8 cellular contexts compared by ENCODE assay signal in genomic region chr2:231605607-231606091, GRCh38. TPM values are rescaled to one million over a fixed set of nuclear protein-coding genes. Genes with fewer than 3 reads are reported as not detected.
A peak's percentile ranks its signal among the peaks of the same experiment; 100 is the strongest.
DNase-seq lines count a peak whose midpoint lies in the region; ATAC-seq, FAIRE-seq and TF ChIP-seq lines count a peak whose summit lies in the region.

No MANE protein-coding gene starts in this region.

- peaks cover 10% of the 10 kb centered on the region for H3K9me1 ChIP-seq in IMR-90 (ENCODE audit: insufficient read depth, low read length)

- peak overlapping the region; percentile 96 to 97 for H3K27ac ChIP-seq in A549
- no peak overlapping the region for H3K27ac ChIP-seq in IMR-90 (ENCODE audit: insufficient read depth, low read length)
- peak overlapping the region; percentile 95 for H3K27ac ChIP-seq in colonic mucosa
- H3K27ac ChIP-seq in naive thymus-derived CD4-positive, alpha-beta T cell (ENCODE audit: low read depth, low read length): no peak overlapping the region

- H3K27me3 ChIP-seq in IMR-90 (ENCODE audit: control insufficient read depth, insufficient read depth, low read length): no peaks in the 10 kb centered on the region
- H3K27me3 ChIP-seq in colonic mucosa: no peaks in the 10 kb centered on the region
- H3K27me3 ChIP-seq in naive thymus-derived CD4-positive, alpha-beta T cell (ENCODE audit: control insufficient read depth in 2 of 2, insufficient read depth in 2 of 2, low read length in 2 of 2): no peaks in the 10 kb centered on the region

- H3K56ac ChIP-seq in IMR-90 (ENCODE audit: extremely low read depth, insufficient read depth, low read length): no peak overlapping the region

- dilution Hi-C loops in IMR-90 (cut with HindIII; ENCODE audit: low sequenced_read_pairs, unreplicated experiment): no loop called here

- FAIRE-seq in A549 (lab: Jason Lieb, UNC): no peak

- TF ChIP-seq EP300 in A549 (IDR thresholded peaks at IDR 0.05): no peak

- POLR2A ChIA-PET in A549 (lab: Yijun Ruan, JAX): interaction anchor here (1.0 to 2.3 kb wide), 7 partner anchors 8 to 141 kb away, joined by 3 to 16 read pairs (median 8); partner anchors contain the start of gene NCL
- POLR2A ChIA-PET in IMR-90 (lab: Charles Lee; ENCODE audit: unreplicated experiment): interaction anchor here (0.6 kb wide), 1 partner anchor 475 kb away, joined by 3 read pairs; no protein-coding TSS in a partner anchor
- POLR2A ChIA-PET in naive thymus-derived CD4-positive, alpha-beta T cell (lab: Charles Lee): interaction anchor here (0.9 to 2.3 kb wide), 2 partner anchors 8 to 109 kb away, joined by 3 to 4 read pairs; no protein-coding TSS in a partner anchor

- H2BK120ac ChIP-seq in IMR-90 (ENCODE audit: low read depth, low read length): no peak overlapping the region

- H3K18ac ChIP-seq in IMR-90 (ENCODE audit: low read depth, low read length): no peak overlapping the region

- BruUV-seq in IMR-90 (replicated peaks; lab: Mats Ljungman, UMichigan): no TSS peak

- TF ChIP-seq POLR2A in A549 (IDR thresholded peaks at IDR 0.05; ENCODE audit: low read length) (no peak), IMR-90 (IDR thresholded peaks at IDR 0.05; ENCODE audit: low read depth, low read length) (no peak), GM18505 (IDR thresholded peaks at IDR 0.05; ENCODE audit: borderline replicate concordance, extremely low read depth, insufficient read depth, insufficient read length) (no peak)

- no peak overlapping the region for H4K91ac ChIP-seq in IMR-90 (ENCODE audit: insufficient read depth, low read depth, low read length)

- peak overlapping the region; percentile 17 for H2AK9ac ChIP-seq in IMR-90 (replicated peaks; ENCODE audit: low read depth, low read length, poor library complexity)

- no peak overlapping the region for H3K9ac ChIP-seq in IMR-90 (ENCODE audit: low read depth, low read length)
- peak overlapping the region; percentile 71 to 81 for H3K9ac ChIP-seq in colonic mucosa (ENCODE audit: low read depth in 2 of 2, low read length in 2 of 2)

- H3K36me3 ChIP-seq in IMR-90 (ENCODE audit: control insufficient read depth, insufficient read depth, low read length) (no peaks in the 10 kb centered on the region), colonic mucosa (no peaks in the 10 kb centered on the region)
- no peaks in the 10 kb centered on the region for H3K36me3 ChIP-seq in naive thymus-derived CD4-positive, alpha-beta T cell (ENCODE audit: control insufficient read depth in 2 of 3, insufficient read depth in 3 of 3, low read length in 3 of 3)

- TF ChIP-seq CTCF in A549 (IDR thresholded peaks at IDR 0.05) (no peak), IMR-90 (conservative IDR thresholded peaks at IDR 0.05; ENCODE audit: low read depth, low read length) (no peak), colonic mucosa (IDR thresholded peaks at IDR 0.05) (no peak)

- DNase-seq in A549 (ENCODE audit: low read depth in 1 of 2, low spot score in 1 of 2) (no peak), IMR-90 (no peak), colonic mucosa (peak; percentile 29), GDM1 (lab: John Stamatoyannopoulos, UW) (no peak)
- no peak for DNase-seq in naive thymus-derived CD4-positive, alpha-beta T cell

- H3K27me3 Mint-ChIP-seq in naive thymus-derived CD4-positive, alpha-beta T cell: peaks cover 0 to 9% (median 0%) of the 10 kb centered on the region in 5 donors

- H2BK15ac ChIP-seq in IMR-90 (ENCODE audit: low read depth, low read length): no peak overlapping the region

- H3K4me2 ChIP-seq in A549 (peak overlapping the region; percentile 100), IMR-90 (ENCODE audit: low read depth, low read length) (no peak overlapping the region)

- H2AK5ac ChIP-seq in IMR-90 (ENCODE audit: low read depth, low read length): peak overlapping the region; percentile 75

- H2AFZ ChIP-seq in IMR-90 (replicated peaks; ENCODE audit: low read length, poor library complexity): peak overlapping the region; percentile 91

- no peaks in the 10 kb centered on the region for H4K20me1 ChIP-seq in IMR-90 (ENCODE audit: insufficient read depth, low read length)

- CTCF ChIA-PET in A549 (lab: Yijun Ruan, JAX) (interaction anchor here (1.0 to 95.1 kb wide), 3 partner anchors 20 to 78 kb away, joined by 3 to 4158 read pairs (median 5); partner anchors contain the start of gene PTMA), IMR-90 (lab: Yijun Ruan, JAX) (interaction anchor here (0.8 kb wide), 1 partner anchor 70 kb away, joined by 3 read pairs; no protein-coding TSS in a partner anchor)
- CTCF ChIA-PET in naive thymus-derived CD4-positive, alpha-beta T cell (lab: Charles Lee): no interaction called here

- no peak overlapping the region for H3K23ac ChIP-seq in IMR-90 (ENCODE audit: low read depth, low read length)

- peak overlapping the region in 7 of 9 donors; percentile 71 to 93 (median 90) for H3K27ac Mint-ChIP-seq in naive thymus-derived CD4-positive, alpha-beta T cell

- H2BK5ac ChIP-seq in IMR-90 (ENCODE audit: low read depth, low read length, poor library complexity, severe bottlenecking): no peak overlapping the region

- H3K9me3 ChIP-seq in A549 (no peaks in the 10 kb centered on the region), IMR-90 (ENCODE audit: control insufficient read depth, insufficient read depth, low read length) (no peaks in the 10 kb centered on the region), colonic mucosa (no peaks in the 10 kb centered on the region)
- H3K9me3 ChIP-seq in naive thymus-derived CD4-positive, alpha-beta T cell (ENCODE audit: control insufficient read depth in 2 of 3, low read length in 3 of 3): no peaks in the 10 kb centered on the region

- H3K4me1 Mint-ChIP-seq in naive thymus-derived CD4-positive, alpha-beta T cell: peaks cover 0 to 14% (median 4%) of the 10 kb centered on the region in 7 donors

- no peak overlapping the region for H4K5ac ChIP-seq in IMR-90 (ENCODE audit: low read depth, low read length)

- peak overlapping the region in 9 of 10 donors; percentile 14 to 75 (median 55) for H3K4me3 Mint-ChIP-seq in naive thymus-derived CD4-positive, alpha-beta T cell

- intact Hi-C loops in IMR-90 (cut with micrococcal nuclease): no loop called here
- intact Hi-C loops in colonic mucosa (cut with DNase I): loop anchor here (10.0 kb wide), 1 partner anchor 179 kb away; the partner anchor contains the start of genes COPS7B and PDE6D
- intact Hi-C loops in naive thymus-derived CD4-positive, alpha-beta T cell (cut with micrococcal nuclease): loop anchor here in 1 of 2 donors (2.0 kb wide), 2 partner anchors 141 to 175 kb away; partner anchors contain the start of genes NCL and PDE6D

- peak in 1 of 2 experiments; percentile 3; a peak in 1 of 6 replicates for ATAC-seq in A549
- ATAC-seq in IMR-90 (ENCODE audit: low read depth): no peak
- no peak for ATAC-seq in naive thymus-derived CD4-positive, alpha-beta T cell
- ATAC-seq in GM19452 (IDR thresholded peaks at IDR 0.05; ENCODE audit: unreplicated experiment): no peak
- no peak for ATAC-seq in GM18505 (IDR thresholded peaks at IDR 0.05; ENCODE audit: unreplicated experiment)
- no peak for ATAC-seq in GM21526 (IDR thresholded peaks at IDR 0.05; ENCODE audit: low FRiP score, unreplicated experiment)

- peak overlapping the region in 1 of 2 experiments; percentile 25; a peak in 1 of 4 replicates for H4K8ac ChIP-seq in IMR-90 (ENCODE audit: low read depth in 2 of 2, low read length in 2 of 2)

- H2BK20ac ChIP-seq in IMR-90 (ENCODE audit: low read depth, low read length): peak overlapping the region; percentile 44; the same call in 1 of the 2 replicates

- peaks cover 0 to 3% of the 10 kb centered on the region in 2 experiments; a peak in 1 of 4 replicates for H3K79me1 ChIP-seq in IMR-90 (ENCODE audit: low read depth in 1 of 2, low read length in 2 of 2)

- H3K4me1 ChIP-seq in A549 (peaks cover 34% of the 10 kb centered on the region), IMR-90 (ENCODE audit: control insufficient read depth, insufficient read depth, low read length) (peaks cover 11% of the 10 kb centered on the region), colonic mucosa (peaks cover 11% of the 10 kb centered on the region)
- H3K4me1 ChIP-seq in naive thymus-derived CD4-positive, alpha-beta T cell (ENCODE audit: control insufficient read depth in 2 of 2, insufficient read depth in 2 of 2, low read length in 2 of 2): peaks cover 0 to 9% of the 10 kb centered on the region in 2 donors

- H3K9me3 Mint-ChIP-seq in naive thymus-derived CD4-positive, alpha-beta T cell: no peaks in the 10 kb centered on the region

- no peaks in the 10 kb centered on the region for H3K36me3 Mint-ChIP-seq in naive thymus-derived CD4-positive, alpha-beta T cell

- peak overlapping the region; percentile 25 for H3K4ac ChIP-seq in IMR-90 (ENCODE audit: low read depth, low read length)

- in situ Hi-C loops in IMR-90 (cut with MboI; ENCODE audit: low sequenced_read_pairs): no loop called here

- TF ChIP-seq RAD21 in A549 (conservative IDR thresholded peaks at IDR 0.05 in 1 of 2, IDR thresholded peaks at IDR 0.05 in 1 of 2) (no peak), IMR-90 (IDR thresholded peaks at IDR 0.05; ENCODE audit: low read length) (no peak)

- 92% methylated on average over 4 of the region's 7 CpGs for WGBS in A549 (ENCODE audit: missing lambda C conversion rate)
- WGBS in IMR-90 (ENCODE audit: extremely low coverage in 2 of 2, insufficient read length in 1 of 2), 2 experiments: 84% methylated on average over 6 of the region's 7 CpGs; no CpG with 5 or more reads in 1 of the 2 experiments

- H3K4me3 ChIP-seq in A549 (peak overlapping the region; percentile 47; the same call in 1 of the 3 replicates), IMR-90 (ENCODE audit: insufficient read depth, low read depth, low read length) (no peak overlapping the region), colonic mucosa (no peak overlapping the region)
- no peak overlapping the region for H3K4me3 ChIP-seq in naive thymus-derived CD4-positive, alpha-beta T cell (ENCODE audit: low read length)

- peak overlapping the region; percentile 25 for H3K14ac ChIP-seq in IMR-90 (replicated peaks; ENCODE audit: low read depth, low read length)

TF ChIP-seq in A549, 52 proteins besides CTCF, POLR2A, EP300 and RAD21 (continues in another document):
- TF ChIP-seq CHD4 (IDR thresholded peaks at IDR 0.05; ENCODE audit: borderline replicate concordance) (no peak), KDM5A (IDR thresholded peaks at IDR 0.05) (no peak)

TF ChIP-seq in IMR-90, 13 proteins besides CTCF, POLR2A, EP300 and RAD21 (continues in another document):
- TF ChIP-seq SMC3 (IDR thresholded peaks at IDR 0.05; ENCODE audit: low read depth, low read length): no peak
- TF ChIP-seq RFX5 (IDR thresholded peaks at IDR 0.05; ENCODE audit: low read depth, low read length): no peak

RNA-seq across cellular contexts. Expression of gene TEX44, which starts 13.0 kb away (rescaled TPM):
- not detected in 2 replicates for polyA plus RNA-seq in A549 (2011; rRNA removed)
- polyA plus RNA-seq in A549 (2012; cell fraction: cytosol; rRNA removed): not detected in 2 replicates
- polyA plus RNA-seq in A549 (2012; cell fraction: nucleus; rRNA removed): not detected in 2 replicates
- not detected in 3 replicates for polyA plus RNA-seq in A549 (2017; fragmentation: RNase III; extraction: RNeasy Plus Mini Kit Qiagen cat#74134 plus additional on column Dnase treatment)
- not detected in 2 replicates for polyA minus RNA-seq in A549 (2011; rRNA and poly(A)+ RNA removed)
- not detected in 2 replicates for total RNA-seq in IMR-90 (2012; rRNA removed)
- not detected in 2 replicates for polyA plus RNA-seq in IMR-90 (2012; rRNA removed)
- not detected in 2 replicates for polyA plus RNA-seq in IMR-90 (2012; cell fraction: cytosol; rRNA removed)
- polyA plus RNA-seq in IMR-90 (2012; cell fraction: nucleus; rRNA removed; ENCODE audit: low replicate concordance): not detected in 2 replicates
- total RNA-seq in colonic mucosa: not detected
- total RNA-seq in naive thymus-derived CD4-positive, alpha-beta T cell: not detected
- not detected for polyA plus RNA-seq in naive thymus-derived CD4-positive, alpha-beta T cell

Comparison
In these comparisons a context has a peak if more than half of its experiments do, and no peak if none do; other contexts are left out.
1. H3K27ac ChIP-seq: peak in A549 (2 of 2) and colonic mucosa (single experiment); none in IMR-90 (single experiment) and naive thymus-derived CD4-positive, alpha-beta T cell (single experiment).